8 cellular contexts compared by ENCODE assay signal in genomic region chr12:132761911-132762583, GRCh38. TPM values are rescaled to one million over a fixed set of nuclear protein-coding genes. Genes with fewer than 3 reads are reported as not detected.
DNase-seq lines count a peak whose midpoint lies in the region; ATAC-seq lines count a peak whose summit lies in the region.

No MANE protein-coding gene starts in this region.

- peak; percentile 61 for DNase-seq in DMS153 treated with DMSO at 0.1 percent for 48 hours (lab: John Stamatoyannopoulos, UW; ENCODE audit: unreplicated experiment)
- DNase-seq in HuH-7.5 (ENCODE audit: low spot score): peak; percentile 91
- DNase-seq in RPMI7951 (ENCODE audit: low read depth): peak; percentile 91
- DNase-seq in fibroblast of peridontal ligament (ENCODE audit: extremely low read depth): peak; percentile 85
- DNase-seq in natural killer cell treated with Interleukin-12 subunit alpha and Interleukin-12 subunit beta and Interleukin-15 and Interleukin-18, amount 100 ng/mL, for 72 hours (ENCODE audit: low spot score): peak; percentile 90
- peak; percentile 71 to 87 (median 77) for DNase-seq in stimulated activated naive CD4-positive, alpha-beta T cell (lab: John Stamatoyannopoulos, UW)

- H3K36me3 Mint-ChIP-seq in activated T-helper 17 cell treated with anti-CD3 and anti-CD28 coated beads, Interleukin-2, amount 50 U/mL, for 72 hours (ENCODE audit: low read depth): peaks cover 41% of the 10 kb centered on the region
- peaks cover 8% of the 10 kb centered on the region for H3K36me3 Mint-ChIP-seq in natural killer cell treated with Interleukin-12 subunit alpha and Interleukin-12 subunit beta and Interleukin-15 and Interleukin-18, amount 100 ng/mL, for 72 hours

- H3K27ac Mint-ChIP-seq in activated T-helper 17 cell treated with anti-CD3 and anti-CD28 coated beads, Interleukin-2, amount 50 U/mL, for 72 hours: peak overlapping the region; percentile 67
- peak overlapping the region; percentile 51 to 58 for H3K27ac Mint-ChIP-seq in natural killer cell treated with Interleukin-12 subunit alpha and Interleukin-12 subunit beta and Interleukin-15 and Interleukin-18, amount 100 ng/mL, for 72 hours

- peaks cover 16% of the 10 kb centered on the region for H3K4me1 Mint-ChIP-seq in activated T-helper 17 cell treated with anti-CD3 and anti-CD28 coated beads, Interleukin-2, amount 50 U/mL, for 72 hours
- peaks cover 18 to 24% of the 10 kb centered on the region in 2 donors for H3K4me1 Mint-ChIP-seq in natural killer cell treated with Interleukin-12 subunit alpha and Interleukin-12 subunit beta and Interleukin-15 and Interleukin-18, amount 100 ng/mL, for 72 hours (ENCODE audit: low read depth in 2 of 2)

- ATAC-seq in GM21515 (IDR thresholded peaks at IDR 0.05; ENCODE audit: unreplicated experiment): peak; percentile 75
- peak; percentile 73 for ATAC-seq in activated T-helper 17 cell treated with anti-CD3 and anti-CD28 coated beads, Interleukin-2, amount 50 U/mL, for 72 hours (replicated peaks)
- ATAC-seq in natural killer cell treated with Interleukin-12 subunit alpha and Interleukin-12 subunit beta and Interleukin-15 and Interleukin-18, amount 100 ng/mL, for 72 hours: peak; percentile 93 to 94

- no peaks in the 10 kb centered on the region for H3K9me3 Mint-ChIP-seq in activated T-helper 17 cell treated with anti-CD3 and anti-CD28 coated beads, Interleukin-2, amount 50 U/mL, for 72 hours
- no peaks in the 10 kb centered on the region for H3K9me3 Mint-ChIP-seq in natural killer cell treated with Interleukin-12 subunit alpha and Interleukin-12 subunit beta and Interleukin-15 and Interleukin-18, amount 100 ng/mL, for 72 hours

- H3K27me3 Mint-ChIP-seq in activated T-helper 17 cell treated with anti-CD3 and anti-CD28 coated beads, Interleukin-2, amount 50 U/mL, for 72 hours: no peaks in the 10 kb centered on the region
- H3K27me3 Mint-ChIP-seq in natural killer cell treated with Interleukin-12 subunit alpha and Interleukin-12 subunit beta and Interleukin-15 and Interleukin-18, amount 100 ng/mL, for 72 hours: no peaks in the 10 kb centered on the region

- H3K4me3 Mint-ChIP-seq in activated T-helper 17 cell treated with anti-CD3 and anti-CD28 coated beads, Interleukin-2, amount 50 U/mL, for 72 hours: peak overlapping the region; percentile 67
- H3K4me3 Mint-ChIP-seq in natural killer cell treated with Interleukin-12 subunit alpha and Interleukin-12 subunit beta and Interleukin-15 and Interleukin-18, amount 100 ng/mL, for 72 hours: peak overlapping the region; percentile 65

RNA-seq across cellular contexts. Expression of gene ANKLE2, which starts 0.4 kb away (rescaled TPM):
- total RNA-seq in RPMI7951 (2014; rRNA removed; shearing (Covaris generic)): 42.9 and 45.8 TPM in 2 replicates
- total RNA-seq in activated T-helper 17 cell treated with anti-CD3 and anti-CD28 coated beads, Interleukin-2, amount 50 U/mL, for 72 hours: 100 to 1,000 TPM; 118 to 160 TPM
- total RNA-seq in natural killer cell treated with Interleukin-12 subunit alpha and Interleukin-12 subunit beta and Interleukin-15 and Interleukin-18, amount 100 ng/mL, for 72 hours: 100 to 1,000 TPM; 163 to 193 TPM

RNA-seq across cellular contexts. Expression of gene PGAM5, which starts 51.4 kb away (rescaled TPM):
- total RNA-seq in RPMI7951 (2014; rRNA removed; shearing (Covaris generic)): 24.3 and 27.5 TPM in 2 replicates
- total RNA-seq in activated T-helper 17 cell treated with anti-CD3 and anti-CD28 coated beads, Interleukin-2, amount 50 U/mL, for 72 hours: 10 to 100 TPM; 38.4 to 94.7 TPM
- total RNA-seq in natural killer cell treated with Interleukin-12 subunit alpha and Interleukin-12 subunit beta and Interleukin-15 and Interleukin-18, amount 100 ng/mL, for 72 hours: 100 to 1,000 TPM in 1 of 2 donors, 10 to 100 TPM in 1; 54.9 to 114 TPM

Comparison
In these comparisons a context has a peak if more than half of its experiments do, and no peak if none do; other contexts are left out.
1. Peak in every context shown above with its lines: DNase-seq and ATAC-seq.